Comparison of ENCODE assay signal across 9 cellular contexts in the genomic region with DNA sequence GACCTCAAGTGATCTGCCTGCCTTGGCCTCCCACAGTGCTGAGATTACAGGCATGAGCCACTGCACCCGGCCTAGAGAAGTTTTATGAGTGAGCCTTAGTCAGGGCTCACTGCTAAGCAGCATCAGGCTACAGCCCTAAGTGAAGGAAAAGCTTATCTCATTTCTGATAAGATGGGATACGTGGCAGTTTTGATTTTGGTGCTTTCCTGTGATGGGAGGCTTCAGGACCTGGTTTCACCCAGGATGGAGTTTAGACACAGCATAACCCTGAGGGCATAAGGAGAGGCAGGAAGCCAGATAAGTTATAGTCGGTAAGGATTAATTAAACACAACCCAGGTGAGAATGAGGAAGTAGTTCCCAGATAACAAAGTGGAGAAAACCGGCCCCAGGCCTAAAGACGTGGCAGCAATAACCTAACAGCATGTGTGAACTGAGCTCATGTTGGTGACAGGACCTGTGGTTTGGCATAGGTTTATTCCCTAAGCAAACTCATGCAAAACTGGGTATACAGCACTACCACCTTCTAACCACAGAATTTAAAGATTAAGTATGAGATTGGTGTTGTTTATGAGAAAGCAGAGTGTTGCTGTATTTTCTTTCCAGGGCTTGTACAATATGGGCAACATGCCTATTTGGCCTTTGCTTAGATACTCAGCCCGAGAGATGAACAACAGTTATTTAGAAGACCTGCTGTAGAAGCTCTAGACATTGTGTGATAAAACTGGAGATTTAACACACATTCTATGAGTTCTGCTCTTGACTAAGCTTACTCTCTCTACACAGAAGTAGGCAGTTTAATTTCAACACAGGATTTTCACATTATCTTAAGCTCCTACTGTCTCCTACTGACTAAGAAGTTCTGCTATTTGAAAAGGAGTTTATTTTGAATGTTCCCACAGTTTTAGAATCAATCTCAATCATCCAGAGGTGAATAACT.
DNase-seq lines count a peak whose midpoint lies in the region; ATAC-seq, FAIRE-seq and TF ChIP-seq lines count a peak whose summit lies in the region.
"Had no signal": no experiment of that assay in that cellular context is flagged by ENCODE, and none has a peak within 500 bp of the region (broad histone marks: within the 10 kb centered on the region; RNA-seq: fewer than 3 reads in every experiment).

No MANE protein-coding gene starts in this region.

- TF ChIP-seq EP300 in tibial nerve (IDR thresholded peaks at IDR 0.05) = no peak

- DNase-seq in CD8-positive, alpha-beta memory T cell = peak in 2 of 5 donors; percentile 37 to 52
- DNase-seq in H4 (ENCODE audit: low spot score) (peak; percentile 100), kidney epithelial cell (ENCODE audit: low read depth) (peak; percentile 14), RCC 7860 (ENCODE audit: low spot score) (no peak), tibial nerve (ENCODE audit: low spot score in 2 of 2) (no peak), NK-92 (lab: John Stamatoyannopoulos, UW; ENCODE audit: unreplicated experiment) (no peak)
- DNase-seq: effector CD4-positive, alpha-beta T cell had no signal

- H3K4me3 ChIP-seq in CD8-positive, alpha-beta memory T cell (ENCODE audit: low read length) = no peak overlapping the region
- H3K4me3 ChIP-seq in SU-DHL-6 (ENCODE audit: insufficient read depth, low read length, poor library complexity, severe bottlenecking) (no peak overlapping the region), kidney epithelial cell (ENCODE audit: low read depth, low read length) (no peak overlapping the region), tibial nerve (no peak overlapping the region)

- H3K27me3 ChIP-seq in CD8-positive, alpha-beta memory T cell (ENCODE audit: insufficient read depth, low read length, poor library complexity, severe bottlenecking) = no peaks in the 10 kb centered on the region
- H3K27me3 ChIP-seq in SU-DHL-6 (ENCODE audit: low read length) (no peaks in the 10 kb centered on the region), kidney epithelial cell (ENCODE audit: control insufficient read depth, insufficient read depth, low read length) (no peaks in the 10 kb centered on the region), tibial nerve (no peaks in the 10 kb centered on the region)

- no peak for FAIRE-seq in RCC 7860 (lab: Jason Lieb, UNC)

- H3K4me2 ChIP-seq in SU-DHL-6 (ENCODE audit: low read depth, low read length, poor library complexity, severe bottlenecking) = no peak overlapping the region

- peaks cover 14 to 24% (median 19%) of the 10 kb centered on the region in 3 donors for H3K4me1 Mint-ChIP-seq in CD8-positive, alpha-beta memory T cell

- no peaks in the 10 kb centered on the region for H3K36me3 ChIP-seq in CD8-positive, alpha-beta memory T cell (ENCODE audit: insufficient read depth, low read length)
- no peaks in the 10 kb centered on the region for H3K36me3 ChIP-seq in SU-DHL-6 (ENCODE audit: low read length)
- no peaks in the 10 kb centered on the region for H3K36me3 ChIP-seq in kidney epithelial cell (ENCODE audit: control insufficient read depth, insufficient read depth, low read length)
- peaks cover 0 to 30% (median 0%) of the 10 kb centered on the region in 3 donors for H3K36me3 ChIP-seq in tibial nerve

- CTCF ChIA-PET in CD8-positive, alpha-beta memory T cell (lab: Charles Lee) = interaction anchor here (1.1 to 1.3 kb wide), 4 partner anchors 10 to 385 kb away, joined by 3 to 4 read pairs (median 3); a partner anchor contains a TSS

- H3K4me1 ChIP-seq in CD8-positive, alpha-beta memory T cell (ENCODE audit: insufficient read depth, low read length) = peaks cover 8% of the 10 kb centered on the region
- H3K4me1 ChIP-seq in tibial nerve = no peaks in the 10 kb centered on the region

- POLR2A ChIA-PET in CD8-positive, alpha-beta memory T cell (lab: Charles Lee) = no interaction called here

- no peaks in the 10 kb centered on the region for H3K79me2 ChIP-seq in SU-DHL-6 (ENCODE audit: insufficient read depth, low read length)

- TF ChIP-seq POLR2A in tibial nerve (IDR thresholded peaks at IDR 0.05) = no peak

- H3K9me2 ChIP-seq in SU-DHL-6 (replicated peaks; ENCODE audit: insufficient read depth, low read length) = no peaks in the 10 kb centered on the region

- no peak overlapping the region for H3K9ac ChIP-seq in SU-DHL-6 (ENCODE audit: low read length)

- H2AFZ ChIP-seq in SU-DHL-6 (ENCODE audit: low read depth, low read length, severe bottlenecking) = peak overlapping the region; percentile 21

- H3K9me3 Mint-ChIP-seq in CD8-positive, alpha-beta memory T cell = no peaks in the 10 kb centered on the region

- H3F3A ChIP-seq in SU-DHL-6 (ENCODE audit: insufficient read depth) = no peaks in the 10 kb centered on the region

- TF ChIP-seq CTCF in SU-DHL-6 (IDR thresholded peaks at IDR 0.05; ENCODE audit: insufficient read depth, low read length, poor library complexity, severe bottlenecking) = no peak
- no peak for TF ChIP-seq CTCF in kidney epithelial cell (IDR thresholded peaks at IDR 0.05; ENCODE audit: insufficient read depth, low read length, poor library complexity, severe bottlenecking)
- TF ChIP-seq CTCF in tibial nerve (IDR thresholded peaks at IDR 0.05) = no peak

- H3K9me3 ChIP-seq in CD8-positive, alpha-beta memory T cell (ENCODE audit: low read length) = no peaks in the 10 kb centered on the region
- no peaks in the 10 kb centered on the region for H3K9me3 ChIP-seq in SU-DHL-6 (ENCODE audit: insufficient read depth, low read length)
- no peaks in the 10 kb centered on the region for H3K9me3 ChIP-seq in tibial nerve

- 58 to 63% methylated on average over 6 of the region's 6 CpGs for WGBS in tibial nerve, 2 donors

- H3K27ac Mint-ChIP-seq in CD8-positive, alpha-beta memory T cell = peak overlapping the region; percentile 38 to 94 (median 68)

- peak overlapping the region; percentile 0 for H3K27ac ChIP-seq in CD8-positive, alpha-beta memory T cell (ENCODE audit: low read depth, low read length)
- H3K27ac ChIP-seq in SU-DHL-6 (ENCODE audit: low read depth, low read length) = no peak overlapping the region
- peak overlapping the region in 1 of 4 donors; percentile 14 for H3K27ac ChIP-seq in tibial nerve

- ATAC-seq in GM18498 (IDR thresholded peaks at IDR 0.05; ENCODE audit: unreplicated experiment) = no peak

- peak overlapping the region in 3 of 7 donors; percentile 8 to 26 (median 20) for H3K4me3 Mint-ChIP-seq in CD8-positive, alpha-beta memory T cell

- H4K20me1 ChIP-seq in SU-DHL-6 (ENCODE audit: low read depth, low read length) = no peaks in the 10 kb centered on the region

- H3K27me3 Mint-ChIP-seq in CD8-positive, alpha-beta memory T cell = peaks cover 3 to 7% of the 10 kb centered on the region in 2 donors

- H3K36me3 Mint-ChIP-seq in CD8-positive, alpha-beta memory T cell = peaks cover 0 to 2% (median 0%) of the 10 kb centered on the region in 3 donors

Comparison
In these comparisons a context has a peak if more than half of its experiments do, and no peak if none do; other contexts are left out.
1. DNase-seq: peak in H4 (single experiment) and kidney epithelial cell (single experiment); none in RCC 7860 (single experiment), tibial nerve (0 of 2) and NK-92 (single experiment).